In genomic region chr1:189429610-189430009, GRCh38 we compare ENCODE assay signal across 7 cellular contexts.
DNase-seq lines count a peak whose midpoint lies in the region; ATAC-seq, FAIRE-seq and TF ChIP-seq lines count a peak whose summit lies in the region.

No MANE protein-coding gene starts in this region.

- H3K27ac Mint-ChIP-seq in neural progenitor cell, result no peak overlapping the region

- H3K4me2 ChIP-seq in GM12878 (ENCODE audit: control insufficient read depth, insufficient read depth), result no peak overlapping the region
- no peak overlapping the region for H3K4me2 ChIP-seq in neural progenitor cell

- H3K9ac ChIP-seq in GM12878 (ENCODE audit: control insufficient read depth, insufficient read depth, low read length) (no peak overlapping the region), neural progenitor cell (no peak overlapping the region)

- TF ChIP-seq EP300 in GM12878 (IDR thresholded peaks at IDR 0.05; ENCODE audit: borderline replicate concordance in 1 of 2, control insufficient read depth in 1 of 2, low read depth in 2 of 2, low read length in 2 of 2), result no peak

- no peak overlapping the region for H3K4me3 ChIP-seq in NB4 (ENCODE audit: low read depth, low read length)
- no peak overlapping the region for H3K4me3 ChIP-seq in GM12878
- H3K4me3 ChIP-seq in neural progenitor cell, result no peak overlapping the region

- H3K27me3 ChIP-seq in GM12878 (replicated peaks in 1 of 2; ENCODE audit: control insufficient read depth in 2 of 2, insufficient read depth in 2 of 2, low read length in 1 of 2) (no peaks in the 10 kb centered on the region), neural progenitor cell (no peaks in the 10 kb centered on the region)

- peak; percentile 61 for TF ChIP-seq RAD21 in GM12878 (IDR thresholded peaks at IDR 0.05; ENCODE audit: insufficient read depth, low read depth, low read length)

- H3K4me1 ChIP-seq in GM12878 (ENCODE audit: control insufficient read depth, insufficient read depth, low read length) (no peaks in the 10 kb centered on the region), neural progenitor cell (no peaks in the 10 kb centered on the region)

- in situ Hi-C loops in GM13977 (cut with MboI; ENCODE audit: low pct_unique_long_range_greater_than_20kb, low sequenced_read_pairs, unreplicated experiment) (no loop called here), GM12878 (cut with MboI) (no loop called here)

- no peaks in the 10 kb centered on the region for H3K79me2 ChIP-seq in GM12878 (ENCODE audit: control insufficient read depth, insufficient read depth, low read length)
- H3K79me2 ChIP-seq in neural progenitor cell (ENCODE audit: low read depth), result no peaks in the 10 kb centered on the region

- intact Hi-C loops in GM12878 (cut with micrococcal nuclease; ENCODE audit: unreplicated experiment), result no loop called here

- H3K27ac ChIP-seq in GM12878 (ENCODE audit: control insufficient read depth, insufficient read depth) (no peak overlapping the region), neural progenitor cell (no peak overlapping the region)

- no peaks in the 10 kb centered on the region for H3F3A ChIP-seq in neural progenitor cell (ENCODE audit: low read depth)

- H3K9me3 Mint-ChIP-seq in neural progenitor cell, result no peaks in the 10 kb centered on the region

- H3K9me3 ChIP-seq in GM12878 (replicated peaks; ENCODE audit: control insufficient read depth, insufficient read depth, low read length) (no peaks in the 10 kb centered on the region), neural progenitor cell (ENCODE audit: low read depth) (no peaks in the 10 kb centered on the region)

- WGBS in GM12878 (ENCODE audit: insufficient coverage, insufficient replicate concordance, low lambda C conversion rate, missing lambda C conversion rate), result 11% methylated on average over 4 of the region's 4 CpGs

- H3K4me3 Mint-ChIP-seq in neural progenitor cell, result no peak overlapping the region

- no peak for TF ChIP-seq POLR2A in NB4 (IDR thresholded peaks at IDR 0.05; ENCODE audit: extremely low read depth, insufficient read length)
- no peak for TF ChIP-seq POLR2A in GM12878 (IDR thresholded peaks at IDR 0.05; ENCODE audit: low read depth, low read length)
- TF ChIP-seq POLR2A in GM18505 (IDR thresholded peaks at IDR 0.05; ENCODE audit: borderline replicate concordance, extremely low read depth, insufficient read depth, insufficient read length), result no peak

- H3K27me3 Mint-ChIP-seq in neural progenitor cell (ENCODE audit: insufficient read depth, low read depth), result no peaks in the 10 kb centered on the region

- H2AFZ ChIP-seq in GM12878 (ENCODE audit: control insufficient read depth, low read depth, low read length) (no peak overlapping the region), neural progenitor cell (replicated peaks) (no peak overlapping the region)

- POLR2A ChIA-PET in GM12878 (lab: Charles Lee), result no interaction called here

- H4K20me1 ChIP-seq in GM12878 (ENCODE audit: control insufficient read depth, insufficient read depth) (no peaks in the 10 kb centered on the region), neural progenitor cell (ENCODE audit: low read depth) (no peaks in the 10 kb centered on the region)

- H3K36me3 ChIP-seq in GM12878 (ENCODE audit: control insufficient read depth in 2 of 2, insufficient read depth in 2 of 2, low read length in 1 of 2) (no peaks in the 10 kb centered on the region), neural progenitor cell (no peaks in the 10 kb centered on the region)

- SMC1A ChIA-PET in GM12878 (lab: Charles Lee; ENCODE audit: uncharacterized antibody, unreplicated experiment), result interaction anchor here (1.6 kb wide), 1 partner anchor 9 kb away, joined by 4 read pairs; no protein-coding TSS in a partner anchor

- no TSS peak for BruUV-seq in GM12878 (replicated peaks; lab: Mats Ljungman, UMichigan)

- CTCF ChIA-PET in GM12878 (lab: Yijun Ruan, JAX), result no interaction called here

- DNase-seq in GM13977 (ENCODE audit: low spot score) (peak; percentile 15), NB4 (ENCODE audit: low read depth) (peak; percentile 65), GM12878 (ENCODE audit: low read depth, low spot score) (no peak), neural progenitor cell (ENCODE audit: low spot score) (peak; percentile 78), AG20443 (ENCODE audit: low spot score) (no peak), GF-D8 (lab: John Stamatoyannopoulos, UW) (no peak)

- H3K4me1 Mint-ChIP-seq in neural progenitor cell, result no peaks in the 10 kb centered on the region

- ATAC-seq in GM12878 (peak; percentile 71), GM18505 (IDR thresholded peaks at IDR 0.05; ENCODE audit: unreplicated experiment) (no peak)

- no peaks in the 10 kb centered on the region for H3K36me3 Mint-ChIP-seq in neural progenitor cell

- RAD21 ChIA-PET in GM12878 (lab: Charles Lee; ENCODE audit: unreplicated experiment), result no interaction called here

- FAIRE-seq in GM12878 (lab: Jason Lieb, UNC), result peak; percentile 62

- TF ChIP-seq CTCF in GM13977 (IDR thresholded peaks at IDR 0.05; ENCODE audit: extremely low read depth, insufficient read depth, missing control alignments), result peak; percentile 63
- peak; percentile 68 for TF ChIP-seq CTCF in NB4 (IDR thresholded peaks at IDR 0.05; ENCODE audit: low read depth, low read length)
- TF ChIP-seq CTCF in GM12878 (IDR thresholded peaks at IDR 0.05 in 2 of 3, conservative IDR thresholded peaks at IDR 0.05 in 1 of 3; ENCODE audit: control insufficient read depth in 2 of 3, extremely low read depth in 1 of 3, insufficient read depth in 1 of 3, low read depth in 3 of 3, low read length in 3 of 3), result peak; percentile 34 to 63 (median 54)
- peak; percentile 74 for TF ChIP-seq CTCF in neural progenitor cell (IDR thresholded peaks at IDR 0.05)

TF ChIP-seq in GM12878, 131 proteins besides CTCF, POLR2A, EP300 and RAD21:
- peak; percentile 34 for TF ChIP-seq SMC3 (IDR thresholded peaks at IDR 0.05; ENCODE audit: borderline replicate concordance, low read length)
- no peak for TF ChIP-seq PAX5 (IDR thresholded peaks at IDR 0.05; ENCODE audit: borderline replicate concordance, low read depth, low read length)
- no peak for TF ChIP-seq IKZF1 (conservative IDR thresholded peaks at IDR 0.05)
- TF ChIP-seq USF1 (IDR thresholded peaks at IDR 0.05; ENCODE audit: borderline replicate concordance, extremely low read length, insufficient read depth, low read depth, low read length), result no peak
- TF ChIP-seq POLR2AphosphoS5 (IDR thresholded peaks at IDR 0.05; ENCODE audit: low read length), result no peak
- no peak for TF ChIP-seq FOXK2 (IDR thresholded peaks at IDR 0.05)
- peak; percentile 21; the same call in 1 of the 2 replicates for TF ChIP-seq ZNF384 (IDR thresholded peaks at IDR 0.05; ENCODE audit: borderline replicate concordance, low read depth, low read length)
- no peak for TF ChIP-seq BACH1 (IDR thresholded peaks at IDR 0.05; ENCODE audit: borderline replicate concordance)
- no peak for TF ChIP-seq IRF3 (IDR thresholded peaks at IDR 0.05)

Comparison
In these comparisons a context has a peak if more than half of its experiments do, and no peak if none do; other contexts are left out.
1. DNase-seq: peak in GM13977 (single experiment), NB4 (single experiment) and neural progenitor cell (single experiment); none in GM12878 (single experiment), AG20443 (single experiment) and GF-D8 (single experiment).
2. Peak in every context shown above with its lines, with median percentiles within 50 percentile points of each other: CTCF ChIP-seq.